Comparison of ENCODE assay signal across 8 cellular contexts in the genomic region with DNA sequence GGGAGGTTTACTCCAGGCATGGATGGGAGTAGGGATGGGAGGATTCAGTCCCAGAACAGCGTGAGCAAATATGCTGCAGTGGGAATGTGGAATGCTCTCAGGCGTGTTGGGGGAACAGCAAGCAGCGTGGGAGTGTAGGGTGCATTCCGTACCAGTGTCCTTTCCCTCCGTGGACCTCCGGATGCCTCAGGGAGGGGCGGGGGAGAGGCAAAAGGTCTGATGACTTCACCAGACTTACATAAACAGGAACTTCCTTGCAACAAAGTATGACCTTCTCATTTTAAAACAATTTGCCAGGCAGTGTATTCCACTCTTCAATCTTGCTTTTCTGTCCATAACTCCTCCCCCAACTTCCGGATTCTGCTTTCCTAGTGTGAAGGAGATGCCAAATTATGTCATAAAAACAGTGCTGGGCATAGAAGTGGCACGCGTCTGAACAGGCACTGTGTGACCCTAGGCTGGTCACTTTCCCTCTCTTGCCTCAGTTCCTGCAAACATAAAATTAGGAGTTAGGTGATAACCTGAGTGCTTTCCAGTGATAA. TPM values are rescaled to one million over a fixed set of nuclear protein-coding genes. Genes with fewer than 3 reads are reported as not detected.
DNase-seq lines count a peak whose midpoint lies in the region; ATAC-seq lines count a peak whose summit lies in the region.

No MANE protein-coding gene starts in this region.

- H3K9me3 Mint-ChIP-seq in effector memory CD8-positive, alpha-beta T cell: no peaks in the 10 kb centered on the region

- DNase-seq in EL (peak; percentile 94), SKM-1 treated with dmso at 0.1 percent for 144 hours (lab: John Stamatoyannopoulos, UW; ENCODE audit: unreplicated experiment) (peak; percentile 44), foreskin melanocyte (peak; percentile 74), posterior vena cava (ENCODE audit: low spot score) (peak; percentile 89), HuH-7 (ENCODE audit: low spot score) (no peak), NCI-H1694 (lab: John Stamatoyannopoulos, UW) (no peak)
- no peak for DNase-seq in effector memory CD8-positive, alpha-beta T cell

- no peaks in the 10 kb centered on the region for H3K36me3 Mint-ChIP-seq in effector memory CD8-positive, alpha-beta T cell (ENCODE audit: insufficient read depth)

- H3K27me3 Mint-ChIP-seq in effector memory CD8-positive, alpha-beta T cell: peaks cover 6 to 19% of the 10 kb centered on the region in 2 donors

- no peak overlapping the region for H3K4me3 Mint-ChIP-seq in effector memory CD8-positive, alpha-beta T cell

- H3K4me1 Mint-ChIP-seq in effector memory CD8-positive, alpha-beta T cell (ENCODE audit: low read depth in 2 of 2): peaks cover 0 to 8% of the 10 kb centered on the region in 2 donors

- ATAC-seq in effector memory CD8-positive, alpha-beta T cell (replicated peaks): no peak
- ATAC-seq in HG03442 (IDR thresholded peaks at IDR 0.05; ENCODE audit: unreplicated experiment): no peak

- intact Hi-C loops in posterior vena cava (cut with DNase I): no loop called here

- H3K27ac Mint-ChIP-seq in effector memory CD8-positive, alpha-beta T cell: no peak overlapping the region

RNA-seq across cellular contexts. Expression of gene RPL37A, which starts 36.9 kb away (rescaled TPM):
- 1,000 to 10,000 TPM; 1,771 to 1,914 TPM for total RNA-seq in posterior vena cava

Comparison
In these comparisons a context has a peak if more than half of its experiments do, and no peak if none do; other contexts are left out.
1. DNase-seq: peak in EL (single experiment), SKM-1 treated with dmso at 0.1 percent for 144 hours (single experiment), foreskin melanocyte (single experiment) and posterior vena cava (single experiment); none in HuH-7 (single experiment), NCI-H1694 (single experiment) and effector memory CD8-positive, alpha-beta T cell (0 of 3).